In the genomic region with DNA sequence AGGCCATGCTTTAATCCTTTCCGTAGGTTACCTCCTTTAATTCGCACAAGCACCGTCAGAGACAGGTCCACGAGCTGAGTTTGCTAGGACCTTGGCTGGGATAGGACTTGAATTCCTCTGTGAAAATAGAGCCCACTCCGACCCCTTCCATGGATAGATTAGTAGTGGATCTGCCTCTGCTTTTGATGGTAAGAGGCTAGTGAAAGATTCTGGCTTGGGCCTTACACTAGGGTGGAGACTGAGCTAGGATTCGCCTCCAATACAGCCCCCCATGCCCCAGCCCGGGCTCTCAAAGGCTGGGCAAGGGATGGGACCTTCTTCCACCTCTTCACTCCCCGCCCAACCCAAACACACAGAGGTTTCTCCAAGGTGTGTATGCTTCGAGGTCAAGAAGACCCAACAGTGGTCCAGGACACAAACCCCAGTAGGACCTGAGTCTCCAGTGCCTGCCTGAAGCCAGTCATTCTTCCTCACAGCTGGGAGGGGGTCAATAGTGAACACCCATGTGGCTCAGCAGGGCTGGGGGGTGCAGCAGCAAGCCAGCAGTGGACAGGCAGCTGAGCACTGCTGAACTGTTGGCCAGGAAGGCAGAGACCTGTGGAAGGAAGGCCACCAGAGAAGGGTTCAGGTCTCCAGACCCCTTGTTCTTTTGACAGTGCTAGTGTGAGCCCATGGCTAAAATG, we compare ENCODE assay signal across 24 cellular contexts.
"Had no signal": no experiment of that assay in that cellular context is flagged by ENCODE, and none has a peak within 500 bp of the region (broad histone marks: within the 10 kb centered on the region; RNA-seq: fewer than 3 reads in every experiment).

No MANE protein-coding gene starts in this region.

- H3K4me1 ChIP-seq: lower lobe of right lung, stomach had no signal

- H3K9me3 Mint-ChIP-seq: activated T-cell treated with anti-CD3 and anti-CD28 coated beads, Interleukin-2, amount 50 U/mL, for 72 hours; stimulated activated effector memory CD8-positive, alpha-beta T cell treated with anti-CD3 and anti-CD28 coated beads, Interleukin-12 subunit alpha, Interleukin-12 subunit beta, amount 100 ng/mL, for 72 hours; T-helper 2 cell treated with Interferon-gamma antibody and Interleukin-4, amounts not matched to agents 5 μg/mL and 100 μg/mL, for 36 hours had no signal

- H3K9me3 ChIP-seq: heart left ventricle, lower lobe of right lung, mucosa of descending colon, stomach, tibial artery had no signal

- H3K4me3 ChIP-seq: heart left ventricle, lower lobe of right lung, mucosa of descending colon, stomach, tibial artery had no signal

- H3K36me3 ChIP-seq: heart left ventricle, lower lobe of right lung, stomach, tibial artery had no signal

- H3K27ac Mint-ChIP-seq: activated CD4-positive, alpha-beta T cell treated with anti-CD3 and anti-CD28 coated beads for 36 hours; activated CD8-positive, alpha-beta memory T cell treated with anti-CD3 and anti-CD28 coated beads, Interleukin-2, amount 10 ng/mL, durations not matched to agents 7 days and 5 days; activated CD8-positive, alpha-beta T cell treated with anti-CD3 and anti-CD28 coated beads, Interleukin-2, amount 10 ng/mL, durations not matched to agents 7 days and 5 days; activated naive CD8-positive, alpha-beta T cell; activated T-cell treated with anti-CD3 and anti-CD28 coated beads, Interleukin-2, amount 50 U/mL, for 72 hours; nephron; stimulated activated effector memory CD8-positive, alpha-beta T cell treated with anti-CD3 and anti-CD28 coated beads, Interleukin-12 subunit alpha, Interleukin-12 subunit beta, amount 100 ng/mL, for 72 hours; T-helper 2 cell treated with Interferon-gamma antibody and Interleukin-4, amounts not matched to agents 5 μg/mL and 100 μg/mL, for 36 hours had no signal

- ATAC-seq: activated CD4-positive, alpha-beta T cell treated with anti-CD3 and anti-CD28 coated beads for 36 hours; activated CD8-positive, alpha-beta memory T cell treated with anti-CD3 and anti-CD28 coated beads, Interleukin-2, amount 10 ng/mL, durations not matched to agents 7 days and 5 days; activated CD8-positive, alpha-beta T cell treated with anti-CD3 and anti-CD28 coated beads, Interleukin-2, amount 10 ng/mL, durations not matched to agents 7 days and 5 days; activated T-cell treated with anti-CD3 and anti-CD28 coated beads, Interleukin-2, amount 50 U/mL, for 72 hours; left lobe of liver; lower lobe of right lung; mucosa of descending colon; stimulated activated effector memory CD8-positive, alpha-beta T cell treated with anti-CD3 and anti-CD28 coated beads, Interleukin-12 subunit alpha, Interleukin-12 subunit beta, amount 100 ng/mL, for 72 hours had no signal

- H3K27ac ChIP-seq: lower lobe of right lung, stomach, tibial artery had no signal

- H3K36me3 Mint-ChIP-seq: activated CD8-positive, alpha-beta memory T cell treated with anti-CD3 and anti-CD28 coated beads, Interleukin-2, amount 10 ng/mL, durations not matched to agents 7 days and 5 days; activated naive CD8-positive, alpha-beta T cell; stimulated activated effector memory CD8-positive, alpha-beta T cell treated with anti-CD3 and anti-CD28 coated beads, Interleukin-12 subunit alpha, Interleukin-12 subunit beta, amount 100 ng/mL, for 72 hours had no signal

- H3K27me3 ChIP-seq: heart left ventricle, tibial artery had no signal

- H3K4me1 Mint-ChIP-seq: activated CD4-positive, alpha-beta T cell treated with anti-CD3 and anti-CD28 coated beads for 36 hours; activated CD8-positive, alpha-beta memory T cell treated with anti-CD3 and anti-CD28 coated beads, Interleukin-2, amount 10 ng/mL, durations not matched to agents 7 days and 5 days; nephron; stimulated activated effector memory CD8-positive, alpha-beta T cell treated with anti-CD3 and anti-CD28 coated beads, Interleukin-12 subunit alpha, Interleukin-12 subunit beta, amount 100 ng/mL, for 72 hours had no signal

- H3K4me3 Mint-ChIP-seq: activated CD4-positive, alpha-beta T cell treated with anti-CD3 and anti-CD28 coated beads for 36 hours; activated CD8-positive, alpha-beta memory T cell treated with anti-CD3 and anti-CD28 coated beads, Interleukin-2, amount 10 ng/mL, durations not matched to agents 7 days and 5 days; activated CD8-positive, alpha-beta T cell treated with anti-CD3 and anti-CD28 coated beads, Interleukin-2, amount 10 ng/mL, durations not matched to agents 7 days and 5 days; activated naive CD8-positive, alpha-beta T cell; activated T-cell treated with anti-CD3 and anti-CD28 coated beads, Interleukin-2, amount 50 U/mL, for 72 hours; nephron; stimulated activated effector memory CD8-positive, alpha-beta T cell treated with anti-CD3 and anti-CD28 coated beads, Interleukin-12 subunit alpha, Interleukin-12 subunit beta, amount 100 ng/mL, for 72 hours; T-helper 2 cell treated with Interferon-gamma antibody and Interleukin-4, amounts not matched to agents 5 μg/mL and 100 μg/mL, for 36 hours had no signal

- DNase-seq: activated CD4-positive, alpha-beta T cell treated with anti-CD3 and anti-CD28 coated beads for 36 hours; activated CD4-positive, CD25-positive, alpha-beta regulatory T cell; activated CD8-positive, alpha-beta T cell treated with anti-CD3 and anti-CD28 coated beads, Interleukin-2, amount 10 ng/mL, durations not matched to agents 7 days and 5 days; activated naive CD4-positive, alpha-beta T cell; activated T-cell treated with anti-CD3 and anti-CD28 coated beads, Interleukin-2, amount 50 U/mL, for 72 hours; anterior cingulate cortex; cortex of kidney; foreskin fibroblast; hypothalamus; kidney glomerular epithelial cell; lower lobe of right lung; mesendoderm; mucosa of descending colon; stimulated activated CD4-positive, alpha-beta T cell treated with anti-CD3 and anti-CD28 coated beads, Interleukin-4, amount 100 ng/mL, for 1 hour; stomach; T-helper 1 cell had no signal
